2 cellular contexts compared by ENCODE assay signal in the genomic region with DNA sequence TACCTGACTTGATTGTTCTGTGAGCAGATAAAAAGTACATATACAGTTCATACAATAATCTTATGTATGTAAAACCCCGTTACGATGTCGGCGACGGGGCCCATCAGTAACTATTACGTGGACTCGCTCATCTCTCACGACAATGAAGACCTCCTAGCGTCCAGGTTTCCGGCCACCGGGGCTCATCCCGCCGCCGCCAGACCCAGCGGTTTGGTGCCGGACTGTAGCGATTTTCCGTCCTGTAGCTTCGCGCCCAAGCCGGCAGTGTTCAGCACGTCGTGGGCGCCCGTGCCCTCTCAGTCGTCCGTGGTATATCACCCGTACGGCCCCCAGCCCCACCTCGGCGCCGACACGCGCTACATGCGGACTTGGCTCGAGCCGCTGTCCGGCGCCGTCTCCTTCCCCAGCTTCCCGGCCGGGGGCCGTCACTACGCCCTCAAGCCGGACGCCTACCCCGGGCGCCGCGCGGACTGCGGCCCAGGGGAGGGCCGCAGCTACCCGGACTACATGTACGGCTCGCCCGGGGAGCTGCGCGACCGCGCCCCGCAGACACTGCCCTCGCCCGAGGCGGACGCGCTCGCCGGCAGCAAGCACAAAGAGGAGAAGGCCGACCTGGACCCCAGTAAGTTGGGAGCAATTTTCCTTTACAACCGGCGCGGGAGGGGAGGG.
TF ChIP-seq lines count a peak whose summit lies in the region.

A gene (plus strand): TSS at position 57 of the 669 bp plus-strand sequence. CDS start 28 bp downstream, at position 85.

TF ChIP-seq in A549, 52 proteins besides CTCF, POLR2A, EP300 and RAD21 (continued from another document):
- TF ChIP-seq CBX2 (IDR thresholded peaks at IDR 0.05; ENCODE audit: borderline replicate concordance, low read depth) (no peak), RFX5 (IDR thresholded peaks at IDR 0.05) (no peak), BHLHE40 (IDR thresholded peaks at IDR 0.05; ENCODE audit: low read depth, low read length) (no peak), MAFK (IDR thresholded peaks at IDR 0.05; ENCODE audit: partially characterized antibody) (no peak), CEBPB (IDR thresholded peaks at IDR 0.05) (no peak), NR3C1 (IDR thresholded peaks at IDR 0.05) (no peak), EHMT2 (IDR thresholded peaks at IDR 0.05; ENCODE audit: low read depth) (no peak), CBX8 (IDR thresholded peaks at IDR 0.05) (no peak), ESRRA (IDR thresholded peaks at IDR 0.05; ENCODE audit: borderline replicate concordance, low read length) (no peak), HOXA7 (CRISPR knock-in tag; IDR thresholded peaks at IDR 0.05) (no peak), ZNF302 (CRISPR knock-in tag; IDR thresholded peaks at IDR 0.05) (no peak), HDAC2 (IDR thresholded peaks at IDR 0.05) (no peak), RNF2 (IDR thresholded peaks at IDR 0.05; ENCODE audit: borderline replicate concordance, low read depth) (peak; percentile 74; the same call in 1 of the 2 replicates), TFCP2L1 (CRISPR knock-in tag; IDR thresholded peaks at IDR 0.05) (no peak)
- TF ChIP-seq, protein P1, sequence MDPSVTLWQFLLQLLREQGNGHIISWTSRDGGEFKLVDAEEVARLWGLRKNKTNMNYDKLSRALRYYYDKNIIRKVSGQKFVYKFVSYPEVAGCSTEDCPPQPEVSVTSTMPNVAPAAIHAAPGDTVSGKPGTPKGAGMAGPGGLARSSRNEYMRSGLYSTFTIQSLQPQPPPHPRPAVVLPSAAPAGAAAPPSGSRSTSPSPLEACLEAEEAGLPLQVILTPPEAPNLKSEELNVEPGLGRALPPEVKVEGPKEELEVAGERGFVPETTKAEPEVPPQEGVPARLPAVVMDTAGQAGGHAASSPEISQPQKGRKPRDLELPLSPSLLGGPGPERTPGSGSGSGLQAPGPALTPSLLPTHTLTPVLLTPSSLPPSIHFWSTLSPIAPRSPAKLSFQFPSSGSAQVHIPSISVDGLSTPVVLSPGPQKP (IDR thresholded peaks at IDR 0.05; ENCODE audit: low read depth, low read length), result no peak
- TF ChIP-seq, protein P2, sequence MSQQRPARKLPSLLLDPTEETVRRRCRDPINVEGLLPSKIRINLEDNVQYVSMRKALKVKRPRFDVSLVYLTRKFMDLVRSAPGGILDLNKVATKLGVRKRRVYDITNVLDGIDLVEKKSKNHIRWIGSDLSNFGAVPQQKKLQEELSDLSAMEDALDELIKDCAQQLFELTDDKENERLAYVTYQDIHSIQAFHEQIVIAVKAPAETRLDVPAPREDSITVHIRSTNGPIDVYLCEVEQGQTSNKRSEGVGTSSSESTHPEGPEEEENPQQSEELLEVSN (IDR thresholded peaks at IDR 0.05; ENCODE audit: borderline replicate concordance, low read depth), result peak; percentile 48; the same call in 1 of the 2 replicates
- TF ChIP-seq, protein P3, sequence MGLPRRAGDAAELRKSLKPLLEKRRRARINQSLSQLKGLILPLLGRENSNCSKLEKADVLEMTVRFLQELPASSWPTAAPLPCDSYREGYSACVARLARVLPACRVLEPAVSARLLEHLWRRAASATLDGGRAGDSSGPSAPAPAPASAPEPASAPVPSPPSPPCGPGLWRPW (IDR thresholded peaks at IDR 0.05), result no peak
- TF ChIP-seq, protein P4, sequence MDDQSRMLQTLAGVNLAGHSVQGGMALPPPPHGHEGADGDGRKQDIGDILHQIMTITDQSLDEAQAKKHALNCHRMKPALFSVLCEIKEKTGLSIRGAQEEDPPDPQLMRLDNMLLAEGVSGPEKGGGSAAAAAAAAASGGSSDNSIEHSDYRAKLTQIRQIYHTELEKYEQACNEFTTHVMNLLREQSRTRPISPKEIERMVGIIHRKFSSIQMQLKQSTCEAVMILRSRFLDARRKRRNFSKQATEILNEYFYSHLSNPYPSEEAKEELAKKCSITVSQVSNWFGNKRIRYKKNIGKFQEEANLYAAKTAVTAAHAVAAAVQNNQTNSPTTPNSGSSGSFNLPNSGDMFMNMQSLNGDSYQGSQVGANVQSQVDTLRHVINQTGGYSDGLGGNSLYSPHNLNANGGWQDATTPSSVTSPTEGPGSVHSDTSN (IDR thresholded peaks at IDR 0.05), result no peak
- TF ChIP-seq, protein P5, sequence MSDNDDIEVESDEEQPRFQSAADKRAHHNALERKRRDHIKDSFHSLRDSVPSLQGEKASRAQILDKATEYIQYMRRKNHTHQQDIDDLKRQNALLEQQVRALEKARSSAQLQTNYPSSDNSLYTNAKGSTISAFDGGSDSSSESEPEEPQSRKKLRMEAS (IDR thresholded peaks at IDR 0.05), result peak; percentile 79; the same call in 1 of the 2 replicates
- TF ChIP-seq, protein P6, sequence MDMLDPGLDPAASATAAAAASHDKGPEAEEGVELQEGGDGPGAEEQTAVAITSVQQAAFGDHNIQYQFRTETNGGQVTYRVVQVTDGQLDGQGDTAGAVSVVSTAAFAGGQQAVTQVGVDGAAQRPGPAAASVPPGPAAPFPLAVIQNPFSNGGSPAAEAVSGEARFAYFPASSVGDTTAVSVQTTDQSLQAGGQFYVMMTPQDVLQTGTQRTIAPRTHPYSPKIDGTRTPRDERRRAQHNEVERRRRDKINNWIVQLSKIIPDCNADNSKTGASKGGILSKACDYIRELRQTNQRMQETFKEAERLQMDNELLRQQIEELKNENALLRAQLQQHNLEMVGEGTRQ (IDR thresholded peaks at IDR 0.05), result no peak

TF ChIP-seq in HEK293, 187 proteins besides CTCF, POLR2A, EP300 and RAD21 (continued from another document and continues in another):
- TF ChIP-seq, protein P7, sequence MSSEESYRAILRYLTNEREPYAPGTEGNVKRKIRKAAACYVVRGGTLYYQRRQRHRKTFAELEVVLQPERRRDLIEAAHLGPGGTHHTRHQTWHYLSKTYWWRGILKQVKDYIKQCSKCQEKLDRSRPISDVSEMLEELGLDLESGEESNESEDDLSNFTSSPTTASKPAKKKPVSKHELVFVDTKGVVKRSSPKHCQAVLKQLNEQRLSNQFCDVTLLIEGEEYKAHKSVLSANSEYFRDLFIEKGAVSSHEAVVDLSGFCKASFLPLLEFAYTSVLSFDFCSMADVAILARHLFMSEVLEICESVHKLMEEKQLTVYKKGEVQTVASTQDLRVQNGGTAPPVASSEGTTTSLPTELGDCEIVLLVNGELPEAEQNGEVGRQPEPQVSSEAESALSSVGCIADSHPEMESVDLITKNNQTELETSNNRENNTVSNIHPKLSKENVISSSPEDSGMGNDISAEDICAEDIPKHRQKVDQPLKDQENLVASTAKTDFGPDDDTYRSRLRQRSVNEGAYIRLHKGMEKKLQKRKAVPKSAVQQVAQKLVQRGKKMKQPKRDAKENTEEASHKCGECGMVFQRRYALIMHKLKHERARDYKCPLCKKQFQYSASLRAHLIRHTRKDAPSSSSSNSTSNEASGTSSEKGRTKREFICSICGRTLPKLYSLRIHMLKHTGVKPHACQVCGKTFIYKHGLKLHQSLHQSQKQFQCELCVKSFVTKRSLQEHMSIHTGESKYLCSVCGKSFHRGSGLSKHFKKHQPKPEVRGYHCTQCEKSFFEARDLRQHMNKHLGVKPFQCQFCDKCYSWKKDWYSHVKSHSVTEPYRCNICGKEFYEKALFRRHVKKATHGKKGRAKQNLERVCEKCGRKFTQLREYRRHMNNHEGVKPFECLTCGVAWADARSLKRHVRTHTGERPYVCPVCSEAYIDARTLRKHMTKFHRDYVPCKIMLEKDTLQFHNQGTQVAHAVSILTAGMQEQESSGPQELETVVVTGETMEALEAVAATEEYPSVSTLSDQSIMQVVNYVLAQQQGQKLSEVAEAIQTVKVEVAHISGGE (tag by site-specific recombination; conservative IDR thresholded peaks at IDR 0.05; ENCODE audit: low read depth), result peak; percentile 43
- no peak for TF ChIP-seq ZBTB48 (tag by site-specific recombination; IDR thresholded peaks at IDR 0.05)
- no peak for TF ChIP-seq ZNF529 (tag by site-specific recombination; IDR thresholded peaks at IDR 0.05; ENCODE audit: insufficient replicate concordance)
- no peak for TF ChIP-seq ZNF138 (tag by site-specific recombination; IDR thresholded peaks at IDR 0.05; ENCODE audit: borderline replicate concordance)
- TF ChIP-seq, protein P4 (CRISPR knock-in tag; IDR thresholded peaks at IDR 0.05), result 0 out of 2 replicates have a peak, but pooled peaks have one; percentile 69
- TF ChIP-seq, protein P8, sequence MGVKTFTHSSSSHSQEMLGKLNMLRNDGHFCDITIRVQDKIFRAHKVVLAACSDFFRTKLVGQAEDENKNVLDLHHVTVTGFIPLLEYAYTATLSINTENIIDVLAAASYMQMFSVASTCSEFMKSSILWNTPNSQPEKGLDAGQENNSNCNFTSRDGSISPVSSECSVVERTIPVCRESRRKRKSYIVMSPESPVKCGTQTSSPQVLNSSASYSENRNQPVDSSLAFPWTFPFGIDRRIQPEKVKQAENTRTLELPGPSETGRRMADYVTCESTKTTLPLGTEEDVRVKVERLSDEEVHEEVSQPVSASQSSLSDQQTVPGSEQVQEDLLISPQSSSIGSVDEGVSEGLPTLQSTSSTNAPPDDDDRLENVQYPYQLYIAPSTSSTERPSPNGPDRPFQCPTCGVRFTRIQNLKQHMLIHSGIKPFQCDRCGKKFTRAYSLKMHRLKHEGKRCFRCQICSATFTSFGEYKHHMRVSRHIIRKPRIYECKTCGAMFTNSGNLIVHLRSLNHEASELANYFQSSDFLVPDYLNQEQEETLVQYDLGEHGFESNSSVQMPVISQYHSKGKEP (tag by site-specific recombination; IDR thresholded peaks at IDR 0.05), result no peak
- TF ChIP-seq ZNF350 (tag by site-specific recombination; IDR thresholded peaks at IDR 0.05), result no peak
- TF ChIP-seq ZNF366 (tag by site-specific recombination; conservative IDR thresholded peaks at IDR 0.05), result 0 out of 2 replicates have a peak, but pooled peaks have one; percentile 7
- TF ChIP-seq ZNF239 (tag by site-specific recombination; IDR thresholded peaks at IDR 0.05), result no peak
- no peak for TF ChIP-seq REPIN1 (tag by site-specific recombination; IDR thresholded peaks at IDR 0.05; ENCODE audit: low read depth)
- no peak; the same call in 1 of the 2 replicates for TF ChIP-seq ZXDB (tag by site-specific recombination; IDR thresholded peaks at IDR 0.05)
- no peak for TF ChIP-seq ZNF354C (tag by site-specific recombination; IDR thresholded peaks at IDR 0.05; ENCODE audit: borderline replicate concordance, low read depth)
- TF ChIP-seq ZNF501 (tag by site-specific recombination; IDR thresholded peaks at IDR 0.05), result no peak
- TF ChIP-seq, protein P9, sequence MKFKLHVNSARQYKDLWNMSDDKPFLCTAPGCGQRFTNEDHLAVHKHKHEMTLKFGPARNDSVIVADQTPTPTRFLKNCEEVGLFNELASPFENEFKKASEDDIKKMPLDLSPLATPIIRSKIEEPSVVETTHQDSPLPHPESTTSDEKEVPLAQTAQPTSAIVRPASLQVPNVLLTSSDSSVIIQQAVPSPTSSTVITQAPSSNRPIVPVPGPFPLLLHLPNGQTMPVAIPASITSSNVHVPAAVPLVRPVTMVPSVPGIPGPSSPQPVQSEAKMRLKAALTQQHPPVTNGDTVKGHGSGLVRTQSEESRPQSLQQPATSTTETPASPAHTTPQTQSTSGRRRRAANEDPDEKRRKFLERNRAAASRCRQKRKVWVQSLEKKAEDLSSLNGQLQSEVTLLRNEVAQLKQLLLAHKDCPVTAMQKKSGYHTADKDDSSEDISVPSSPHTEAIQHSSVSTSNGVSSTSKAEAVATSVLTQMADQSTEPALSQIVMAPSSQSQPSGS (tag by site-specific recombination; IDR thresholded peaks at IDR 0.05; ENCODE audit: low read depth), result no peak
- no peak for TF ChIP-seq ZNF155 (tag by site-specific recombination; IDR thresholded peaks at IDR 0.05)
- no peak for TF ChIP-seq ZNF837 (tag by site-specific recombination; IDR thresholded peaks at IDR 0.05)
- no peak for TF ChIP-seq ZBTB1 (tag by site-specific recombination; IDR thresholded peaks at IDR 0.05)
- no peak for TF ChIP-seq HOXD13 (CRISPR knock-in tag; IDR thresholded peaks at IDR 0.05; ENCODE audit: borderline replicate concordance)
- 0 out of 2 replicates have a peak, but pooled peaks have one; percentile 7 for TF ChIP-seq ZFP69B (tag by site-specific recombination; IDR thresholded peaks at IDR 0.05)
- no peak for TF ChIP-seq ZNF292 (tag by site-specific recombination; IDR thresholded peaks at IDR 0.05; ENCODE audit: borderline replicate concordance, low read depth)
- TF ChIP-seq ZNF830 (tag by site-specific recombination; IDR thresholded peaks at IDR 0.05; ENCODE audit: low read depth), result no peak
- no peak for TF ChIP-seq ZNF548 (tag by site-specific recombination; IDR thresholded peaks at IDR 0.05)
- no peak for TF ChIP-seq ZNF324 (tag by site-specific recombination; IDR thresholded peaks at IDR 0.05)
- no peak for TF ChIP-seq ZNF624 (tag by site-specific recombination; IDR thresholded peaks at IDR 0.05)
- no peak for TF ChIP-seq ZNF571 (tag by site-specific recombination; IDR thresholded peaks at IDR 0.05)
- TF ChIP-seq ZNF558 (tag by site-specific recombination; IDR thresholded peaks at IDR 0.05), result no peak
- no peak for TF ChIP-seq ZNF24 (tag by site-specific recombination; IDR thresholded peaks at IDR 0.05)
- no peak for TF ChIP-seq ZNF416 (tag by site-specific recombination; IDR thresholded peaks at IDR 0.05)
- TF ChIP-seq ZNF626 (tag by site-specific recombination; IDR thresholded peaks at IDR 0.05), result no peak
- no peak for TF ChIP-seq ZNF341 (tag by site-specific recombination; IDR thresholded peaks at IDR 0.05; ENCODE audit: low read depth)
- TF ChIP-seq, protein P10, sequence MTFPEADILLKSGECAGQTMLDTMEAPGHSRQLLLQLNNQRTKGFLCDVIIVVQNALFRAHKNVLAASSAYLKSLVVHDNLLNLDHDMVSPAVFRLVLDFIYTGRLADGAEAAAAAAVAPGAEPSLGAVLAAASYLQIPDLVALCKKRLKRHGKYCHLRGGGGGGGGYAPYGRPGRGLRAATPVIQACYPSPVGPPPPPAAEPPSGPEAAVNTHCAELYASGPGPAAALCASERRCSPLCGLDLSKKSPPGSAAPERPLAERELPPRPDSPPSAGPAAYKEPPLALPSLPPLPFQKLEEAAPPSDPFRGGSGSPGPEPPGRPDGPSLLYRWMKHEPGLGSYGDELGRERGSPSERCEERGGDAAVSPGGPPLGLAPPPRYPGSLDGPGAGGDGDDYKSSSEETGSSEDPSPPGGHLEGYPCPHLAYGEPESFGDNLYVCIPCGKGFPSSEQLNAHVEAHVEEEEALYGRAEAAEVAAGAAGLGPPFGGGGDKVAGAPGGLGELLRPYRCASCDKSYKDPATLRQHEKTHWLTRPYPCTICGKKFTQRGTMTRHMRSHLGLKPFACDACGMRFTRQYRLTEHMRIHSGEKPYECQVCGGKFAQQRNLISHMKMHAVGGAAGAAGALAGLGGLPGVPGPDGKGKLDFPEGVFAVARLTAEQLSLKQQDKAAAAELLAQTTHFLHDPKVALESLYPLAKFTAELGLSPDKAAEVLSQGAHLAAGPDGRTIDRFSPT (tag by site-specific recombination; IDR thresholded peaks at IDR 0.05), result no peak
